In genomic region chr1:112083487-112083886, GRCh38 we compare ENCODE assay signal across 14 cellular contexts.
DNase-seq lines count a peak whose midpoint lies in the region; ATAC-seq and TF ChIP-seq lines count a peak whose summit lies in the region.
"Had no signal": no experiment of that assay in that cellular context is flagged by ENCODE, and none has a peak within 500 bp of the region (broad histone marks: within the 10 kb centered on the region; RNA-seq: fewer than 3 reads in every experiment).

No MANE protein-coding gene starts in this region.

- H3K4me1 ChIP-seq in adipocyte (ENCODE audit: control insufficient read depth, insufficient read depth, low read length) (no peaks in the 10 kb centered on the region), hepatocyte (ENCODE audit: insufficient read depth) (no peaks in the 10 kb centered on the region), tibial artery (no peaks in the 10 kb centered on the region)

- H3K4me3 ChIP-seq in adipocyte (ENCODE audit: low read length) (no peak overlapping the region), hepatocyte (no peak overlapping the region), tibial artery (no peak overlapping the region)
- H3K4me3 ChIP-seq: lung had no signal

- H3K36me3 ChIP-seq in adipocyte (ENCODE audit: control insufficient read depth, insufficient read depth, low read length, severe bottlenecking) (no peaks in the 10 kb centered on the region), hepatocyte (replicated peaks; ENCODE audit: insufficient read depth, low read depth) (no peaks in the 10 kb centered on the region), tibial artery (no peaks in the 10 kb centered on the region)

- peak; percentile 15 for DNase-seq in ACHN
- peak; percentile 9 for DNase-seq in KBM-7
- peak; percentile 49 for DNase-seq in adipocyte (ENCODE audit: low read depth)
- DNase-seq in hepatocyte (ENCODE audit: low spot score), result peak; percentile 63
- DNase-seq in activated CD4-positive, alpha-beta T cell treated with anti-CD3 and anti-CD28 coated beads, Interleukin-2, amount 50 U/mL, for 1 hour, result no peak
- no peak for DNase-seq in tibial artery
- no peak for DNase-seq in medulla oblongata (ENCODE audit: extremely low spot score)
- DNase-seq: activated CD4-positive, alpha-beta memory T cell treated with anti-CD3 and anti-CD28 coated beads for 36 hours; AML-193; HCEC 1CT; NCI-H2029; stimulated activated CD4-positive, alpha-beta T cell treated with anti-CD3 and anti-CD28 coated beads, Interleukin-15, amount 100 ng/mL, for 24 hours had no signal

- H3K79me2 ChIP-seq in hepatocyte, result no peaks in the 10 kb centered on the region

- 23% methylated on average over 3 of the region's 3 CpGs for WGBS in hepatocyte (ENCODE audit: low lambda C conversion rate, missing lambda C conversion rate)

- TF ChIP-seq CTCF in hepatocyte (IDR thresholded peaks at IDR 0.05; ENCODE audit: poor library complexity), result no peak
- TF ChIP-seq CTCF in tibial artery (IDR thresholded peaks at IDR 0.05), result no peak

- no peak overlapping the region for H2AFZ ChIP-seq in hepatocyte

- H3K9me3 ChIP-seq in adipocyte (ENCODE audit: control insufficient read depth, low read length) (no peaks in the 10 kb centered on the region), hepatocyte (ENCODE audit: low read depth) (no peaks in the 10 kb centered on the region), tibial artery (no peaks in the 10 kb centered on the region)

- H3K4me2 ChIP-seq in hepatocyte, result no peak overlapping the region

- intact Hi-C loops in tibial artery (cut with DNase I; ENCODE audit: low total_unique reads), result no loop called here

- ATAC-seq in GM18861 (IDR thresholded peaks at IDR 0.05; ENCODE audit: unreplicated experiment), result no peak

- H3K27me3 ChIP-seq in adipocyte (replicated peaks; ENCODE audit: control insufficient read depth, insufficient read depth, low read length), result peaks cover 6% of the 10 kb centered on the region
- H3K27me3 ChIP-seq in hepatocyte, result peaks cover 9% of the 10 kb centered on the region
- H3K27me3 ChIP-seq in tibial artery, result no peaks in the 10 kb centered on the region

- no peak overlapping the region for H3K9ac ChIP-seq in adipocyte (ENCODE audit: low read length)

- H3K27ac ChIP-seq in hepatocyte (no peak overlapping the region), tibial artery (no peak overlapping the region)

- H3K9me2 ChIP-seq in hepatocyte (replicated peaks; ENCODE audit: insufficient read depth), result no peaks in the 10 kb centered on the region

- no peaks in the 10 kb centered on the region for H4K20me1 ChIP-seq in hepatocyte (ENCODE audit: insufficient read depth, poor library complexity, severe bottlenecking)

- in situ Hi-C loops in ACHN (cut with HindIII; ENCODE audit: low pct_ligation_motif_present, low pct_unique_long_range_greater_than_20kb, low sequenced_read_pairs) (no loop called here), KBM-7 (cut with MboI; ENCODE audit: low pct_unique_long_range_greater_than_20kb, low sequenced_read_pairs) (no loop called here)

Comparison
In these comparisons a context has a peak if more than half of its experiments do, and no peak if none do; other contexts are left out.
1. DNase-seq: peak in ACHN (single experiment), KBM-7 (single experiment), adipocyte (single experiment) and hepatocyte (single experiment); none in activated CD4-positive, alpha-beta T cell treated with anti-CD3 and anti-CD28 coated beads, Interleukin-2, amount 50 U/mL, for 1 hour (single experiment), tibial artery (0 of 2) and medulla oblongata (single experiment).